8 cellular contexts compared by ENCODE assay signal in the genomic region with DNA sequence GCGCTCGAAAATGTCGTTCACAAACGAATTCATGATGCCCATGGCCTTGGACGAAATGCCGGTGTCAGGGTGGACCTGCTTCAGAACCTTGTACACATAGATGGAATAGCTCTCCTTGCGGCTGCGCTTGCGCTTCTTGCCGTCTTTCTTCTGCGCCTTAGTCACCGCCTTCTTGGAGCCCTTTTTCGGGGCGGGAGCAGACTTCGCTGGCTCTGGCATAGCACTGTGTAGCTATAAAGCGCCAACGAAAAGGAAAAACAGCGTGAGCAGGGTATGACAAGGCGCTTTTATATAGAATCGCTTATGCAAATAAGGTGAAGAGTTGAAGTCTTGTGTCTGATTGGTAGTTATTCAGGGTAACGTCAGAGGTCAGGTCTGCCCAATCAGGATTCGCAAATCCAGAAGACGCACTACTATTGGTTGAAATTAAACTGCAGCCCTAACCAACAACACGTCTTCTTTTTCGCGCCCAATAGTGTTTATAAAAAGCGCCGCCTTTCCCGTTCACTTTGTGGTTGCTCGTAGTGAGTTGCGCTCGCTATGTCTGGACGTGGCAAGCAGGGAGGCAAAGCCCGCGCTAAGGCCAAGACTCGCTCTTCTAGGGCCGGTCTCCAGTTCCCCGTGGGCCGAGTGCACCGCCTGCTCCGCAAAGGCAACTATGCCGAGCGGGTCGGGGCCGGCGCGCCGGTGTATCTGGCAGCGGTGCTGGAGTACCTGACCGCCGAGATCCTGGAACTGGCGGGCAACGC.
DNase-seq lines count a peak whose midpoint lies in the region; ATAC-seq, FAIRE-seq and TF ChIP-seq lines count a peak whose summit lies in the region.

No MANE protein-coding gene starts in this region.

- H3K4me3 ChIP-seq in RWPE2 (ENCODE audit: severe bottlenecking) (peak overlapping the region; percentile 51), neuron (ENCODE audit: low read length) (peak overlapping the region; percentile 79), subcutaneous abdominal adipose tissue (ENCODE audit: low read depth in 1 of 5, low read length in 5 of 5) (peak overlapping the region; percentile 70 to 83 (median 76))

- no peaks in the 10 kb centered on the region; the same call in 1 of the 2 replicates for H3K4me1 ChIP-seq in H9 (ENCODE audit: insufficient read depth, low read length)
- peaks cover 10% of the 10 kb centered on the region for H3K4me1 ChIP-seq in RWPE2 (ENCODE audit: insufficient read depth, poor library complexity, severe bottlenecking)
- H3K4me1 ChIP-seq in neuron (ENCODE audit: insufficient read depth, low read length) = peaks cover 13% of the 10 kb centered on the region
- H3K4me1 ChIP-seq in subcutaneous abdominal adipose tissue (ENCODE audit: control insufficient read depth in 5 of 5, insufficient read depth in 5 of 5, low read length in 5 of 5) = peaks cover 0 to 30% (median 28%) of the 10 kb centered on the region in 5 donors

- FAIRE-seq in frontal cortex (lab: Jason Lieb, UNC) = peak; percentile 98

- H2AFZ ChIP-seq in H9 (ENCODE audit: low read length) (no peak overlapping the region), neuron (ENCODE audit: low read depth, low read length) (no peak overlapping the region)

- H3K4me1 Mint-ChIP-seq in H9 = peaks cover 33 to 45% of the 10 kb centered on the region in 2 experiments

- H4K91ac ChIP-seq in H9 (ENCODE audit: insufficient read length, low read depth, low read length) = no peak overlapping the region

- DNase-seq in ELR (ENCODE audit: low read depth) (peak; percentile 99), H9 (peak; percentile 98), M059J (ENCODE audit: low read depth) (peak; percentile 100), RWPE2 (ENCODE audit: low spot score) (peak; percentile 90), frontal cortex (ENCODE audit: low spot score in 2 of 2) (peak; percentile 83 to 84)
- peak; percentile 94 for DNase-seq in activated effector memory CD4-positive, alpha-beta T cell treated with anti-CD3 and anti-CD28 coated beads, Interleukin-2, amount 50 U/mL, for 16 hours

- peaks cover 6% of the 10 kb centered on the region for H3K23me2 ChIP-seq in H9 (ENCODE audit: insufficient read length, low read depth, low read length, poor library complexity, severe bottlenecking)

- no peak overlapping the region for H3T11ph ChIP-seq in H9 (ENCODE audit: low read length)

- peak overlapping the region; percentile 98 for H3K18ac ChIP-seq in H9 (ENCODE audit: insufficient read length, low read depth, low read length)

- H3K79me1 ChIP-seq in H9 (ENCODE audit: insufficient read depth, low read depth, low read length, poor library complexity, severe bottlenecking) = no peaks in the 10 kb centered on the region

- peak overlapping the region; percentile 92 for H3K27ac ChIP-seq in H9 (ENCODE audit: insufficient read length, low read depth, low read length)
- H3K27ac ChIP-seq in RWPE2 (ENCODE audit: poor library complexity, severe bottlenecking) = peak overlapping the region; percentile 96
- peak overlapping the region; percentile 75 for H3K27ac ChIP-seq in subcutaneous abdominal adipose tissue (ENCODE audit: low read depth, low read length)

- H2BK12ac ChIP-seq in H9 (ENCODE audit: insufficient read length, low read depth, low read length) = no peak overlapping the region

- H3K9ac ChIP-seq in H9 (ENCODE audit: extremely low read depth, insufficient read length, low read length) (peak overlapping the region; percentile 99), subcutaneous abdominal adipose tissue (ENCODE audit: low read length in 5 of 5) (peak overlapping the region in 3 of 5 donors; percentile 22 to 60 (median 52))

- H3K27me3 Mint-ChIP-seq in H9 (ENCODE audit: low read depth) = peaks cover 5% of the 10 kb centered on the region; the same call in 1 of the 2 replicates

- no peak overlapping the region for H4K5ac ChIP-seq in H9 (ENCODE audit: insufficient read length, low read depth, low read length)

- no peak overlapping the region for H2AK5ac ChIP-seq in H9 (ENCODE audit: insufficient read length, low read length)

- peak overlapping the region; percentile 12 for H3K56ac ChIP-seq in H9 (ENCODE audit: insufficient read length, low read depth, low read length)

- TF ChIP-seq CTCF in H9 (conservative IDR thresholded peaks at IDR 0.05) (no peak), RWPE2 (IDR thresholded peaks at IDR 0.05; ENCODE audit: poor library complexity, severe bottlenecking) (no peak)

- H3K27me3 ChIP-seq in H9 (ENCODE audit: insufficient read depth, low read length) (no peaks in the 10 kb centered on the region), RWPE2 (ENCODE audit: insufficient read depth, poor library complexity, severe bottlenecking) (no peaks in the 10 kb centered on the region), neuron (ENCODE audit: insufficient read depth, low read length) (no peaks in the 10 kb centered on the region), subcutaneous abdominal adipose tissue (ENCODE audit: control insufficient read depth in 5 of 5, insufficient read depth in 4 of 5, low read length in 5 of 5) (no peaks in the 10 kb centered on the region)

- H3K4me2 ChIP-seq in H9 (ENCODE audit: insufficient read depth, insufficient read length, low read length) = peak overlapping the region; percentile 78

- no peak overlapping the region for H3K23ac ChIP-seq in H9 (ENCODE audit: insufficient read length, low read depth, low read length)

- H3K9me3 ChIP-seq in H9 (ENCODE audit: control insufficient read depth, low read depth, low read length) (no peaks in the 10 kb centered on the region), RWPE2 (ENCODE audit: severe bottlenecking) (no peaks in the 10 kb centered on the region), neuron (ENCODE audit: low read length) (no peaks in the 10 kb centered on the region), subcutaneous abdominal adipose tissue (ENCODE audit: control insufficient read depth in 5 of 5, low read length in 5 of 5) (peaks cover 0 to 2% (median 0%) of the 10 kb centered on the region in 5 donors)

- no peak overlapping the region; the same call in 1 of the 2 replicates for H3K4ac ChIP-seq in H9 (ENCODE audit: low read depth, low read length)

- peaks cover 0 to 2% (median 0%) of the 10 kb centered on the region in 3 experiments; a peak in 1 of 7 replicates for H3K36me3 Mint-ChIP-seq in H9 (ENCODE audit: insufficient read depth in 1 of 3, low read depth in 3 of 3)

- WGBS in H9 (ENCODE audit: extremely low coverage, insufficient read length, low lambda C conversion rate) = no CpG with 5 or more reads among the region's 53 CpGs

- peak overlapping the region; percentile 97 for H3K14ac ChIP-seq in H9 (ENCODE audit: insufficient read depth, low read length)

- H3K9me3 Mint-ChIP-seq in H9 = no peaks in the 10 kb centered on the region; a peak in 1 of 5 replicates

- H3K36me3 ChIP-seq in RWPE2 (ENCODE audit: low read depth) (no peaks in the 10 kb centered on the region; the same call in 1 of the 2 replicates), neuron (ENCODE audit: insufficient read depth, low read length) (no peaks in the 10 kb centered on the region), subcutaneous abdominal adipose tissue (ENCODE audit: control insufficient read depth in 5 of 5, insufficient read depth in 5 of 5, low read length in 5 of 5) (no peaks in the 10 kb centered on the region)

- H2BK5ac ChIP-seq in H9 (ENCODE audit: insufficient read length, low read length) = peak overlapping the region; percentile 84

- no peak overlapping the region for H2BK15ac ChIP-seq in H9 (ENCODE audit: low read depth, low read length)

- no peak overlapping the region for H2BK20ac ChIP-seq in H9 (ENCODE audit: low read depth, low read length, poor library complexity, severe bottlenecking)

- no peak overlapping the region for H3K27ac Mint-ChIP-seq in H9

- H4K20me1 ChIP-seq in H9 (ENCODE audit: control insufficient read depth, insufficient read depth, insufficient read length) = no peaks in the 10 kb centered on the region

- peak overlapping the region; percentile 38 for H4K8ac ChIP-seq in H9 (replicated peaks; ENCODE audit: insufficient read length, low read depth, low read length)

- no peaks in the 10 kb centered on the region for H3K79me2 ChIP-seq in H9 (ENCODE audit: insufficient read depth, low read length)

- no peak overlapping the region for H3K4me3 Mint-ChIP-seq in H9

- no peak overlapping the region for H2BK120ac ChIP-seq in H9 (ENCODE audit: low read depth, low read length, poor library complexity, severe bottlenecking)

- peak; percentile 75 for ATAC-seq in RWPE2 (ENCODE audit: low read depth)

Comparison
In these comparisons a context has a peak if more than half of its experiments do, and no peak if none do; other contexts are left out.
1. Peak in every context shown above with its lines: DNase-seq, ATAC-seq, H3K4me3 ChIP-seq and H3K27ac ChIP-seq.